In the genomic region with DNA sequence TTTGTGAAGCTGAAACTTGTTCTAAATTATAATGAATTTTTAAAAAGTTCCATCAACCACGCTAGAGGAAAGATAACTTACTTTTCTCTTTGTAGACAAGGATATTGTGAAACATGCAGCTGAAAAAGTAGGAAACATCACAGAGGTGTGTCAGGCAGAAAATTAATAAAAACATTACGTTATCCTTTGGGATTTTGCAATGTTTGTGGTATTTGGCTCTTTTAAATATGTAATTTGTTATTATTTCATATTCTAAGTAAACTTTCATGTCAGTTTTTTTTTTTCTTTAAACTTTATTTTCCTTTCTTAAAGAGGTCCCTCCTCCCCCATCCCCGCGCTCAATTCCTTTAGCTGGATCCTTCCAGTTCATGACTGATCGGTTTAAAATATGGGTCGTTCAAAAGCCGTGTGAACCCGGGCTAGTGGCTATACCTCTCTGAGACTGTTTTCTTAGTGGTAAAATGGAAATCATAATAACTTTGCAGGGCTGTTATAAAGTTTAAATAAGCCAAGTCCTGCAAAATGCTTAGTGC, we compare ENCODE assay signal across 7 cellular contexts. TPM values are rescaled to one million over a fixed set of nuclear protein-coding genes. Genes with fewer than 3 reads are reported as not detected.
DNase-seq lines count a peak whose midpoint lies in the region; ATAC-seq, FAIRE-seq and TF ChIP-seq lines count a peak whose summit lies in the region.

No MANE protein-coding gene starts in this region.

- peak; percentile 26 for ATAC-seq in SK-N-SH treated with all-trans-retinoic acid at 6 μM for 48 hours

- DNase-seq in HAP-1 (ENCODE audit: low spot score in 2 of 2): peak in 1 of 2 experiments; percentile 33
- no peak for DNase-seq in AG20443 (ENCODE audit: low spot score)
- no peak for DNase-seq in globus pallidus (ENCODE audit: low spot score)
- no peak for DNase-seq in RCC 7860 (ENCODE audit: low spot score)

- H3K4me1 ChIP-seq in HAP-1: peaks cover 4% of the 10 kb centered on the region
- H3K4me1 ChIP-seq in iPS-15b (ENCODE audit: control insufficient read depth, insufficient read depth, low read length): no peaks in the 10 kb centered on the region
- H3K4me1 ChIP-seq in thymus (ENCODE audit: control insufficient read depth, insufficient read depth, low read length): peaks cover 9% of the 10 kb centered on the region

- no peak for FAIRE-seq in RCC 7860 (lab: Jason Lieb, UNC)

- H3K9me3 ChIP-seq in HAP-1 (no peaks in the 10 kb centered on the region), iPS-15b (ENCODE audit: control insufficient read depth, insufficient read depth, low read length) (no peaks in the 10 kb centered on the region), thymus (ENCODE audit: control insufficient read depth) (no peaks in the 10 kb centered on the region)

- WGBS in thymus: 13% methylated on average over 8 of the region's 8 CpGs

- peak overlapping the region; percentile 31 for H3K27ac ChIP-seq in thymus (ENCODE audit: low read depth)

- H3K36me3 ChIP-seq in HAP-1 (replicated peaks): no peaks in the 10 kb centered on the region
- H3K36me3 ChIP-seq in iPS-15b (ENCODE audit: control insufficient read depth, insufficient read depth, low read length): no peaks in the 10 kb centered on the region
- H3K36me3 ChIP-seq in thymus (ENCODE audit: control insufficient read depth, insufficient read depth): peaks cover 7% of the 10 kb centered on the region

- H3K9ac ChIP-seq in iPS-15b (ENCODE audit: low read depth, low read length): no peak overlapping the region

- in situ Hi-C loops in HAP-1 (cut with MboI; ENCODE audit: low sequenced_read_pairs): no loop called here

- H3K27me3 ChIP-seq in HAP-1 (ENCODE audit: low read depth) (peaks cover 9% of the 10 kb centered on the region), iPS-15b (ENCODE audit: control insufficient read depth, insufficient read depth, low read length) (no peaks in the 10 kb centered on the region), thymus (ENCODE audit: control insufficient read depth, insufficient read depth) (no peaks in the 10 kb centered on the region)

- H3K4me3 ChIP-seq in HAP-1 (peak overlapping the region; percentile 32), iPS-15b (ENCODE audit: low read depth, low read length) (peak overlapping the region; percentile 37), thymus (ENCODE audit: low read length) (peak overlapping the region; percentile 77)

TF ChIP-seq in SK-N-SH treated with all-trans-retinoic acid at 6 μM for 48 hours, 23 proteins besides CTCF, POLR2A, EP300 and RAD21:
- TF ChIP-seq PPARA (CRISPR knock-in tag; IDR thresholded peaks at IDR 0.05; ENCODE audit: borderline replicate concordance) (no peak), TOX (CRISPR knock-in tag; IDR thresholded peaks at IDR 0.05; ENCODE audit: borderline replicate concordance) (no peak), OSR1 (CRISPR knock-in tag; IDR thresholded peaks at IDR 0.05) (no peak), CSDC2 (CRISPR knock-in tag; IDR thresholded peaks at IDR 0.05) (no peak), ARNTL (CRISPR knock-in tag; IDR thresholded peaks at IDR 0.05; ENCODE audit: borderline replicate concordance, low read depth) (no peak), TCF4 (CRISPR knock-in tag; IDR thresholded peaks at IDR 0.05; ENCODE audit: borderline replicate concordance) (no peak), RARB (CRISPR knock-in tag; IDR thresholded peaks at IDR 0.05) (no peak), ESRRG (CRISPR knock-in tag; IDR thresholded peaks at IDR 0.05) (no peak), ZFP3 (CRISPR knock-in tag; IDR thresholded peaks at IDR 0.05) (no peak), ISL1 (CRISPR knock-in tag; IDR thresholded peaks at IDR 0.05) (no peak)
- TF ChIP-seq, protein P1, sequence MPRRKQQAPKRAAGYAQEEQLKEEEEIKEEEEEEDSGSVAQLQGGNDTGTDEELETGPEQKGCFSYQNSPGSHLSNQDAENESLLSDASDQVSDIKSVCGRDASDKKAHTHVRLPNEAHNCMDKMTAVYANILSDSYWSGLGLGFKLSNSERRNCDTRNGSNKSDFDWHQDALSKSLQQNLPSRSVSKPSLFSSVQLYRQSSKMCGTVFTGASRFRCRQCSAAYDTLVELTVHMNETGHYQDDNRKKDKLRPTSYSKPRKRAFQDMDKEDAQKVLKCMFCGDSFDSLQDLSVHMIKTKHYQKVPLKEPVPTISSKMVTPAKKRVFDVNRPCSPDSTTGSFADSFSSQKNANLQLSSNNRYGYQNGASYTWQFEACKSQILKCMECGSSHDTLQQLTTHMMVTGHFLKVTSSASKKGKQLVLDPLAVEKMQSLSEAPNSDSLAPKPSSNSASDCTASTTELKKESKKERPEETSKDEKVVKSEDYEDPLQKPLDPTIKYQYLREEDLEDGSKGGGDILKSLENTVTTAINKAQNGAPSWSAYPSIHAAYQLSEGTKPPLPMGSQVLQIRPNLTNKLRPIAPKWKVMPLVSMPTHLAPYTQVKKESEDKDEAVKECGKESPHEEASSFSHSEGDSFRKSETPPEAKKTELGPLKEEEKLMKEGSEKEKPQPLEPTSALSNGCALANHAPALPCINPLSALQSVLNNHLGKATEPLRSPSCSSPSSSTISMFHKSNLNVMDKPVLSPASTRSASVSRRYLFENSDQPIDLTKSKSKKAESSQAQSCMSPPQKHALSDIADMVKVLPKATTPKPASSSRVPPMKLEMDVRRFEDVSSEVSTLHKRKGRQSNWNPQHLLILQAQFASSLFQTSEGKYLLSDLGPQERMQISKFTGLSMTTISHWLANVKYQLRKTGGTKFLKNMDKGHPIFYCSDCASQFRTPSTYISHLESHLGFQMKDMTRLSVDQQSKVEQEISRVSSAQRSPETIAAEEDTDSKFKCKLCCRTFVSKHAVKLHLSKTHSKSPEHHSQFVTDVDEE (CRISPR knock-in tag; IDR thresholded peaks at IDR 0.05): no peak
- TF ChIP-seq, protein P2, sequence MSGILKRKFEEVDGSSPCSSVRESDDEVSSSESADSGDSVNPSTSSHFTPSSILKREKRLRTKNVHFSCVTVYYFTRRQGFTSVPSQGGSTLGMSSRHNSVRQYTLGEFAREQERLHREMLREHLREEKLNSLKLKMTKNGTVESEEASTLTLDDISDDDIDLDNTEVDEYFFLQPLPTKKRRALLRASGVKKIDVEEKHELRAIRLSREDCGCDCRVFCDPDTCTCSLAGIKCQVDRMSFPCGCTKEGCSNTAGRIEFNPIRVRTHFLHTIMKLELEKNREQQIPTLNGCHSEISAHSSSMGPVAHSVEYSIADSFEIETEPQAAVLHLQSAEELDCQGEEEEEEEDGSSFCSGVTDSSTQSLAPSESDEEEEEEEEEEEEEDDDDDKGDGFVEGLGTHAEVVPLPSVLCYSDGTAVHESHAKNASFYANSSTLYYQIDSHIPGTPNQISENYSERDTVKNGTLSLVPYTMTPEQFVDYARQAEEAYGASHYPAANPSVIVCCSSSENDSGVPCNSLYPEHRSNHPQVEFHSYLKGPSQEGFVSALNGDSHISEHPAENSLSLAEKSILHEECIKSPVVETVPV (CRISPR knock-in tag; IDR thresholded peaks at IDR 0.05): no peak
- TF ChIP-seq, protein P3, sequence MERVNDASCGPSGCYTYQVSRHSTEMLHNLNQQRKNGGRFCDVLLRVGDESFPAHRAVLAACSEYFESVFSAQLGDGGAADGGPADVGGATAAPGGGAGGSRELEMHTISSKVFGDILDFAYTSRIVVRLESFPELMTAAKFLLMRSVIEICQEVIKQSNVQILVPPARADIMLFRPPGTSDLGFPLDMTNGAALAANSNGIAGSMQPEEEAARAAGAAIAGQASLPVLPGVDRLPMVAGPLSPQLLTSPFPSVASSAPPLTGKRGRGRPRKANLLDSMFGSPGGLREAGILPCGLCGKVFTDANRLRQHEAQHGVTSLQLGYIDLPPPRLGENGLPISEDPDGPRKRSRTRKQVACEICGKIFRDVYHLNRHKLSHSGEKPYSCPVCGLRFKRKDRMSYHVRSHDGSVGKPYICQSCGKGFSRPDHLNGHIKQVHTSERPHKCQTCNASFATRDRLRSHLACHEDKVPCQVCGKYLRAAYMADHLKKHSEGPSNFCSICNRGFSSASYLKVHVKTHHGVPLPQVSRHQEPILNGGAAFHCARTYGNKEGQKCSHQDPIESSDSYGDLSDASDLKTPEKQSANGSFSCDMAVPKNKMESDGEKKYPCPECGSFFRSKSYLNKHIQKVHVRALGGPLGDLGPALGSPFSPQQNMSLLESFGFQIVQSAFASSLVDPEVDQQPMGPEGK (CRISPR knock-in tag; IDR thresholded peaks at IDR 0.05; ENCODE audit: borderline replicate concordance): no peak
- TF ChIP-seq, protein P4, sequence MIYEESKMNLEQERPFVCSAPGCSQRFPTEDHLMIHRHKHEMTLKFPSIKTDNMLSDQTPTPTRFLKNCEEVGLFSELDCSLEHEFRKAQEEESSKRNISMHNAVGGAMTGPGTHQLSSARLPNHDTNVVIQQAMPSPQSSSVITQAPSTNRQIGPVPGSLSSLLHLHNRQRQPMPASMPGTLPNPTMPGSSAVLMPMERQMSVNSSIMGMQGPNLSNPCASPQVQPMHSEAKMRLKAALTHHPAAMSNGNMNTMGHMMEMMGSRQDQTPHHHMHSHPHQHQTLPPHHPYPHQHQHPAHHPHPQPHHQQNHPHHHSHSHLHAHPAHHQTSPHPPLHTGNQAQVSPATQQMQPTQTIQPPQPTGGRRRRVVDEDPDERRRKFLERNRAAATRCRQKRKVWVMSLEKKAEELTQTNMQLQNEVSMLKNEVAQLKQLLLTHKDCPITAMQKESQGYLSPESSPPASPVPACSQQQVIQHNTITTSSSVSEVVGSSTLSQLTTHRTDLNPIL (CRISPR knock-in tag; IDR thresholded peaks at IDR 0.05; ENCODE audit: low read depth): no peak
- TF ChIP-seq, protein P5, sequence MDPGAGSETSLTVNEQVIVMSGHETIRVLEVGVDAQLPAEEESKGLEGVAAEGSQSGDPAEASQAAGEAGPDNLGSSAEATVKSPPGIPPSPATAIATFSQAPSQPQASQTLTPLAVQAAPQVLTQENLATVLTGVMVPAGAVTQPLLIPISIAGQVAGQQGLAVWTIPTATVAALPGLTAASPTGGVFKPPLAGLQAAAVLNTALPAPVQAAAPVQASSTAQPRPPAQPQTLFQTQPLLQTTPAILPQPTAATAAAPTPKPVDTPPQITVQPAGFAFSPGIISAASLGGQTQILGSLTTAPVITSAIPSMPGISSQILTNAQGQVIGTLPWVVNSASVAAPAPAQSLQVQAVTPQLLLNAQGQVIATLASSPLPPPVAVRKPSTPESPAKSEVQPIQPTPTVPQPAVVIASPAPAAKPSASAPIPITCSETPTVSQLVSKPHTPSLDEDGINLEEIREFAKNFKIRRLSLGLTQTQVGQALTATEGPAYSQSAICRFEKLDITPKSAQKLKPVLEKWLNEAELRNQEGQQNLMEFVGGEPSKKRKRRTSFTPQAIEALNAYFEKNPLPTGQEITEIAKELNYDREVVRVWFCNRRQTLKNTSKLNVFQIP (CRISPR knock-in tag; IDR thresholded peaks at IDR 0.05; ENCODE audit: borderline replicate concordance, low read depth): no peak

RNA-seq across cellular contexts. Expression of a gene that starts 0.7 kb away (rescaled TPM):
- 23.0 TPM for polyA plus RNA-seq in thymus

RNA-seq across cellular contexts. Expression of a gene that starts 20.9 kb away (rescaled TPM):
- 1.0 TPM for polyA plus RNA-seq in thymus

RNA-seq across cellular contexts. Expression of a gene that starts 28.3 kb away (rescaled TPM):
- polyA plus RNA-seq in thymus: 0.37 TPM

RNA-seq across cellular contexts. Expression of a gene that starts 46.3 kb away (rescaled TPM):
- polyA plus RNA-seq in thymus: 0.16 TPM
